18 cellular contexts compared by ENCODE assay signal in the genomic region with DNA sequence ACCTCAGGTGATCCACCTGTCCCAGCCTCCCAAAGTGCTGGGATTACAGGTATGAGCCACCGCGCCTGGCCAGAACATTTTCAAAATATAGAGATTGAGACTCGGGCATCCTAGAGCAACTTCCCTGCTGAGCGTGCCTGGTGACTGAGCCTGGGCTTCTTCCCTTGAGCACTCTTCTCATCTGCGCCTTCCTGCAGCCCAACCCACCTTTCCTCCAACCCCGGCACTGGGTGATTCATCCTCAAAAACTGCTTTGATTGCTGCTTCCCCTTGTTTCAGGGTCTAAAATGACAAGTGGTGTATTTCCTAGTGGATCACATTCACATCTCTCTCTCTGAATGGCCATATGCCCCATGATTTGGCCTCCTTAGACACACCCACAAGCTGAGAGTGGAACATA. TPM values are rescaled to one million over a fixed set of nuclear protein-coding genes. Genes with fewer than 3 reads are reported as not detected.
DNase-seq lines count a peak whose midpoint lies in the region; ATAC-seq and TF ChIP-seq lines count a peak whose summit lies in the region.
"Had no signal": no experiment of that assay in that cellular context is flagged by ENCODE, and none has a peak within 500 bp of the region (broad histone marks: within the 10 kb centered on the region; RNA-seq: fewer than 3 reads in every experiment).

No MANE protein-coding gene starts in this region.

- ATAC-seq in RWPE2 (ENCODE audit: low read depth): peak; percentile 78
- ATAC-seq: SK-N-SH treated with all-trans-retinoic acid at 6 μM for 48 hours had no signal

- DNase-seq in MCF 10A (ENCODE audit: unreplicated experiment): no peak
- DNase-seq in breast epithelium (ENCODE audit: low spot score in 2 of 2): no peak
- DNase-seq in RWPE2 (ENCODE audit: low spot score): no peak
- DNase-seq in iris pigment epithelial cell (ENCODE audit: low read depth): peak; percentile 10
- DNase-seq in DMS79 treated with DMSO at 0.1 percent for 48 hours (lab: John Stamatoyannopoulos, UW): no peak
- no peak for DNase-seq in ovary
- no peak for DNase-seq in stimulated activated CD4-positive, alpha-beta T cell treated with anti-CD3 and anti-CD28 coated beads, Interleukin-12 subunit alpha, Interleukin-12 subunit beta, amount 100 ng/mL, for 4 hours
- no peak for DNase-seq in CD1c-positive myeloid dendritic cell (ENCODE audit: extremely low spot score)
- DNase-seq: CD4-positive, alpha-beta memory T cell; H7; HFFc6; Kasumi-1; MM.1S; NCI-H1092 treated with DMSO at 0.1 percent for 48 hours; NCI-H2081; NCI-H774; SIG-M5 had no signal

- TF ChIP-seq POLR2A in breast epithelium (IDR thresholded peaks at IDR 0.05) (no peak), ovary (IDR thresholded peaks at IDR 0.05) (no peak)

- no peak overlapping the region for H3K4me3 ChIP-seq in breast epithelium
- H3K4me3 ChIP-seq in RWPE2 (ENCODE audit: severe bottlenecking): no peak overlapping the region
- H3K4me3 ChIP-seq in ovary: no peak overlapping the region

- TF ChIP-seq EP300 in ovary (IDR thresholded peaks at IDR 0.05): no peak

- no peaks in the 10 kb centered on the region for H3K9me3 ChIP-seq in breast epithelium
- H3K9me3 ChIP-seq in RWPE2 (ENCODE audit: severe bottlenecking): no peaks in the 10 kb centered on the region
- no peaks in the 10 kb centered on the region for H3K9me3 ChIP-seq in ovary

- H3K27me3 Mint-ChIP-seq in MCF 10A (ENCODE audit: insufficient read depth, unreplicated experiment): no peaks in the 10 kb centered on the region
- H3K27me3 Mint-ChIP-seq: CD4-positive, alpha-beta memory T cell had no signal

- H3K36me3 Mint-ChIP-seq in MCF 10A (ENCODE audit: insufficient read depth, unreplicated experiment): peaks cover 29% of the 10 kb centered on the region

- H3K4me1 ChIP-seq in breast epithelium (no peaks in the 10 kb centered on the region), RWPE2 (ENCODE audit: insufficient read depth, poor library complexity, severe bottlenecking) (peaks cover 4% of the 10 kb centered on the region), ovary (ENCODE audit: insufficient read depth) (no peaks in the 10 kb centered on the region)

- peaks cover 5% of the 10 kb centered on the region for H3K4me1 Mint-ChIP-seq in MCF 10A (ENCODE audit: insufficient read depth, unreplicated experiment)

- intact Hi-C loops in MCF 10A (cut with micrococcal nuclease): no loop called here
- intact Hi-C loops in breast epithelium (cut with DNase I; ENCODE audit: low total_unique reads): loop anchor here (5.0 kb wide), 1 partner anchor 1089 kb away; no protein-coding TSS in a partner anchor
- intact Hi-C loops in ovary (cut with DNase I): no loop called here

- TF ChIP-seq CTCF in MCF 10A (IDR thresholded peaks at IDR 0.05; ENCODE audit: unreplicated experiment) (no peak), breast epithelium (IDR thresholded peaks at IDR 0.05) (no peak), RWPE2 (IDR thresholded peaks at IDR 0.05; ENCODE audit: poor library complexity, severe bottlenecking) (no peak), ovary (IDR thresholded peaks at IDR 0.05) (no peak)

- POLR2A ChIA-PET in MCF 10A (lab: Yijun Ruan, JAX): no interaction called here

- H3K4me3 Mint-ChIP-seq in MCF 10A (ENCODE audit: unreplicated experiment): no peak overlapping the region
- H3K4me3 Mint-ChIP-seq: CD4-positive, alpha-beta memory T cell; HFFc6 had no signal

- CTCF ChIA-PET in MCF 10A (lab: Yijun Ruan, JAX): interaction anchor here (0.9 kb wide), 1 partner anchor 206 kb away, joined by 3 read pairs; no protein-coding TSS in a partner anchor

- H3K27ac Mint-ChIP-seq in MCF 10A (ENCODE audit: low read depth, unreplicated experiment): peak overlapping the region; percentile 35
- H3K27ac Mint-ChIP-seq: CD4-positive, alpha-beta memory T cell; HFFc6 had no signal

- H3K9me3 Mint-ChIP-seq in MCF 10A (ENCODE audit: unreplicated experiment): no peaks in the 10 kb centered on the region
- H3K9me3 Mint-ChIP-seq: HFFc6 had no signal

- 89 to 95% (median 89%) methylated on average over 6 of the region's 6 CpGs for WGBS in ovary, 3 donors

- H3K36me3 ChIP-seq in breast epithelium (no peaks in the 10 kb centered on the region), RWPE2 (ENCODE audit: low read depth) (peaks cover 11% of the 10 kb centered on the region; the same call in 1 of the 2 replicates), ovary (no peaks in the 10 kb centered on the region)

- H3K27ac ChIP-seq in breast epithelium (no peak overlapping the region), RWPE2 (ENCODE audit: poor library complexity, severe bottlenecking) (no peak overlapping the region), ovary (no peak overlapping the region)

- BruUV-seq in MCF 10A (replicated peaks; lab: Mats Ljungman, UMichigan): no TSS peak

- peaks cover 0 to 9% of the 10 kb centered on the region in 2 donors for H3K27me3 ChIP-seq in breast epithelium
- no peaks in the 10 kb centered on the region for H3K27me3 ChIP-seq in RWPE2 (ENCODE audit: insufficient read depth, poor library complexity, severe bottlenecking)
- no peaks in the 10 kb centered on the region for H3K27me3 ChIP-seq in ovary

RNA-seq across cellular contexts. Expression of a gene that starts 37.8 kb away (rescaled TPM):
- total RNA-seq in MCF 10A (2022) (17.9 and 18.1 TPM in 2 replicates), breast epithelium (10 to 100 TPM; 22.7 to 27.1 (median 25.6) TPM), ovary (10 to 100 TPM; 19.4 to 43.5 (median 33.7) TPM)
- polyA plus RNA-seq in ovary: 10 to 100 TPM; 20.3 to 32.9 TPM
